8 cellular contexts compared by ENCODE assay signal in genomic region chr7:44846390-44846789, GRCh38. TPM values are rescaled to one million over a fixed set of nuclear protein-coding genes. Genes with fewer than 3 reads are reported as not detected.
DNase-seq lines count a peak whose midpoint lies in the region; ATAC-seq and TF ChIP-seq lines count a peak whose summit lies in the region.
"Not testable (repeated sequence)": the region's sequence is repeated elsewhere in the genome, so short reads cannot be mapped to it uniquely, and the experiment has no call there.

No MANE protein-coding gene starts in this region.

- peak overlapping the region; percentile 96 to 99 (median 97) for H3K4me3 Mint-ChIP-seq in CD4-positive, CD25-positive, alpha-beta regulatory T cell
- H3K4me3 Mint-ChIP-seq in neural progenitor cell = peak overlapping the region; percentile 99

- H3K79me2 ChIP-seq in neural progenitor cell (ENCODE audit: low read depth) = peaks cover 72% of the 10 kb centered on the region

- H3K4me1 ChIP-seq in CD4-positive, CD25-positive, alpha-beta regulatory T cell (ENCODE audit: control insufficient read depth, insufficient read depth, low read length, poor library complexity, severe bottlenecking) = peaks cover 32% of the 10 kb centered on the region
- not testable (repeated sequence) for H3K4me1 ChIP-seq in iPS-20b (ENCODE audit: insufficient read depth, low read length)
- peaks cover 17% of the 10 kb centered on the region for H3K4me1 ChIP-seq in neural progenitor cell
- H3K4me1 ChIP-seq in stomach = peaks cover 13 to 64% (median 39%) of the 10 kb centered on the region in 4 donors

- 21 to 45% (median 34%) methylated on average over 11 of the region's 11 CpGs for WGBS in stomach, 5 donors

- H3K4me3 ChIP-seq in CD4-positive, CD25-positive, alpha-beta regulatory T cell (ENCODE audit: low read depth, low read length) = peak overlapping the region; percentile 91
- H3K4me3 ChIP-seq in Jurkat, Clone E6-1 (ENCODE audit: low read length) = peak overlapping the region; percentile 91
- H3K4me3 ChIP-seq in iPS-20b (ENCODE audit: low read length) (peak overlapping the region; percentile 99), neural progenitor cell (peak overlapping the region; percentile 81), stomach (peak overlapping the region; percentile 54 to 84 (median 67))

- not testable (repeated sequence) for H3K27me3 ChIP-seq in CD4-positive, CD25-positive, alpha-beta regulatory T cell (ENCODE audit: control insufficient read depth, insufficient read depth, low read length); iPS-20b (ENCODE audit: insufficient read depth, low read length); neural progenitor cell; stomach

- H3K9ac ChIP-seq in iPS-20b (ENCODE audit: low read depth, low read length) (peak overlapping the region; percentile 98; the same call in 1 of the 2 replicates), neural progenitor cell (peak overlapping the region; percentile 92)

- H3K9me3 ChIP-seq in CD4-positive, CD25-positive, alpha-beta regulatory T cell (ENCODE audit: control insufficient read depth in 2 of 2, low read length in 2 of 2); iPS-20b (ENCODE audit: insufficient read depth, low read depth, low read length); neural progenitor cell (ENCODE audit: low read depth); stomach: not testable (repeated sequence)

- not testable (repeated sequence) for H2AFZ ChIP-seq in neural progenitor cell (replicated peaks)

- TF ChIP-seq CTCF in neural progenitor cell (IDR thresholded peaks at IDR 0.05); stomach (IDR thresholded peaks at IDR 0.05): not testable (repeated sequence)

- peaks cover 62% of the 10 kb centered on the region for H4K20me1 ChIP-seq in neural progenitor cell (ENCODE audit: low read depth)

- H3K36me3 Mint-ChIP-seq in CD4-positive, CD25-positive, alpha-beta regulatory T cell = peaks cover 11% of the 10 kb centered on the region
- peaks cover 40 to 49% of the 10 kb centered on the region in 2 donors for H3K36me3 Mint-ChIP-seq in activated naive CD4-positive, alpha-beta T cell treated with anti-CD3 and anti-CD28 coated beads, Interleukin-2, amount 50 U/mL, for 72 hours
- peaks cover 13% of the 10 kb centered on the region for H3K36me3 Mint-ChIP-seq in neural progenitor cell

- peak overlapping the region; percentile 97 to 98 (median 98) for H3K27ac Mint-ChIP-seq in CD4-positive, CD25-positive, alpha-beta regulatory T cell
- peak overlapping the region; percentile 97 to 99 for H3K27ac Mint-ChIP-seq in activated naive CD4-positive, alpha-beta T cell treated with anti-CD3 and anti-CD28 coated beads, Interleukin-2, amount 50 U/mL, for 72 hours
- not testable (repeated sequence) for H3K27ac Mint-ChIP-seq in neural progenitor cell

- DNase-seq in CD4-positive, CD25-positive, alpha-beta regulatory T cell = peak in 1 of 3 donors; percentile 41
- DNase-seq in Jurkat, Clone E6-1 (ENCODE audit: low read depth, low spot score); activated naive CD4-positive, alpha-beta T cell treated with anti-CD3 and anti-CD28 coated beads, Interleukin-2, amount 50 U/mL, for 72 hours (ENCODE audit: low spot score in 2 of 2); neural progenitor cell (ENCODE audit: low spot score); stomach: not testable (repeated sequence)
- peak in 3 of 5 experiments; percentile 23 to 44 (median 44) for DNase-seq in T-helper 2 cell
- peak; percentile 8 for DNase-seq in effector CD4-positive, alpha-beta T cell

- peak overlapping the region; percentile 98 for H3K27ac ChIP-seq in CD4-positive, CD25-positive, alpha-beta regulatory T cell (ENCODE audit: insufficient read depth, low read length, poor library complexity, severe bottlenecking)
- not testable (repeated sequence) for H3K27ac ChIP-seq in iPS-20b (ENCODE audit: low read length); neural progenitor cell
- peak overlapping the region in 4 of 5 donors; percentile 93 to 99 (median 95) for H3K27ac ChIP-seq in stomach

- intact Hi-C loops in stomach (cut with DNase I; ENCODE audit: low total_unique reads) = not testable (repeated sequence)

- H3F3A ChIP-seq in neural progenitor cell (ENCODE audit: low read depth) = peaks cover 35% of the 10 kb centered on the region

- not testable (repeated sequence) for H3K9me3 Mint-ChIP-seq in CD4-positive, CD25-positive, alpha-beta regulatory T cell; activated naive CD4-positive, alpha-beta T cell treated with anti-CD3 and anti-CD28 coated beads, Interleukin-2, amount 50 U/mL, for 72 hours; neural progenitor cell

- not testable (repeated sequence) for TF ChIP-seq POLR2A in stomach (IDR thresholded peaks at IDR 0.05)

- H3K4me2 ChIP-seq in neural progenitor cell = peak overlapping the region; percentile 86

- not testable (repeated sequence) for H3K27me3 Mint-ChIP-seq in CD4-positive, CD25-positive, alpha-beta regulatory T cell; neural progenitor cell (ENCODE audit: insufficient read depth, low read depth)

- not testable (repeated sequence) for ATAC-seq in CD4-positive, CD25-positive, alpha-beta regulatory T cell (ENCODE audit: low read depth in 2 of 2); activated naive CD4-positive, alpha-beta T cell treated with anti-CD3 and anti-CD28 coated beads, Interleukin-2, amount 50 U/mL, for 72 hours

- peaks cover 29 to 57% (median 43%) of the 10 kb centered on the region in 4 donors for H3K4me1 Mint-ChIP-seq in CD4-positive, CD25-positive, alpha-beta regulatory T cell
- H3K4me1 Mint-ChIP-seq in neural progenitor cell = peaks cover 21% of the 10 kb centered on the region

- peaks cover 12% of the 10 kb centered on the region for H3K36me3 ChIP-seq in CD4-positive, CD25-positive, alpha-beta regulatory T cell (ENCODE audit: control insufficient read depth, insufficient read depth, low read length)
- H3K36me3 ChIP-seq in iPS-20b (ENCODE audit: insufficient read depth, low read depth, low read length) (peaks cover 13% of the 10 kb centered on the region), neural progenitor cell (peaks cover 17% of the 10 kb centered on the region), stomach (peaks cover 0 to 14% (median 6%) of the 10 kb centered on the region in 4 donors)

- not testable (repeated sequence) for TF ChIP-seq EP300 in stomach (IDR thresholded peaks at IDR 0.05)

RNA-seq across cellular contexts. Expression of gene H2AZ2, which starts 1.5 kb away (rescaled TPM):
- total RNA-seq in CD4-positive, CD25-positive, alpha-beta regulatory T cell = 186 TPM
- 100 to 1,000 TPM; 250 to 315 (median 275) TPM for polyA plus RNA-seq in CD4-positive, CD25-positive, alpha-beta regulatory T cell
- 360 TPM for polyA plus RNA-seq in Jurkat, Clone E6-1 (2012; ENCODE audit: insufficient read depth, insufficient read length)
- 100 to 1,000 TPM; 264 to 330 TPM for total RNA-seq in activated naive CD4-positive, alpha-beta T cell treated with anti-CD3 and anti-CD28 coated beads, Interleukin-2, amount 50 U/mL, for 72 hours
- total RNA-seq in neural progenitor cell (ENCODE audit: low replicate concordance) (439 and 462 TPM in 2 replicates), stomach (100 to 1,000 TPM in 3 of 5 donors, 10 to 100 TPM in 2; 32.4 to 194 (median 139) TPM)
- polyA plus RNA-seq in stomach = 100 to 1,000 TPM in 1 of 3 donors, 10 to 100 TPM in 2; 85.7 to 111 (median 98.0) TPM

RNA-seq across cellular contexts. Expression of gene PURB, which starts 38.9 kb away (rescaled TPM):
- 29.9 TPM for total RNA-seq in CD4-positive, CD25-positive, alpha-beta regulatory T cell
- polyA plus RNA-seq in CD4-positive, CD25-positive, alpha-beta regulatory T cell = 1 to 10 TPM; 1.1 to 2.5 (median 1.9) TPM
- polyA plus RNA-seq in Jurkat, Clone E6-1 (2012; ENCODE audit: insufficient read depth, insufficient read length) = 14.1 TPM
- 10 to 100 TPM; 18.0 to 22.0 TPM for total RNA-seq in activated naive CD4-positive, alpha-beta T cell treated with anti-CD3 and anti-CD28 coated beads, Interleukin-2, amount 50 U/mL, for 72 hours
- total RNA-seq in neural progenitor cell (ENCODE audit: low replicate concordance) (18.5 and 26.5 TPM in 2 replicates), stomach (10 to 100 TPM in 4 of 5 donors, 1 to 10 TPM in 1; 8.7 to 58.7 (median 20.4) TPM)
- 1 to 10 TPM; 4.7 to 6.8 (median 5.2) TPM for polyA plus RNA-seq in stomach

RNA-seq across cellular contexts. Expression of gene PPIA, which starts 49.9 kb away (rescaled TPM):
- total RNA-seq in CD4-positive, CD25-positive, alpha-beta regulatory T cell = 670 TPM
- polyA plus RNA-seq in CD4-positive, CD25-positive, alpha-beta regulatory T cell = 1,000 to 10,000 TPM; 4,149 to 4,426 (median 4,258) TPM
- 2,912 TPM for polyA plus RNA-seq in Jurkat, Clone E6-1 (2012; ENCODE audit: insufficient read depth, insufficient read length)
- total RNA-seq in activated naive CD4-positive, alpha-beta T cell treated with anti-CD3 and anti-CD28 coated beads, Interleukin-2, amount 50 U/mL, for 72 hours = 1,000 to 10,000 TPM; 2,757 to 2,768 TPM
- total RNA-seq in neural progenitor cell (ENCODE audit: low replicate concordance) = 2,768 and 2,932 TPM in 2 replicates
- total RNA-seq in stomach = 1,000 to 10,000 TPM in 1 of 5 donors, 100 to 1,000 TPM in 4; 218 to 1,275 (median 564) TPM
- 1,000 to 10,000 TPM; 2,273 to 3,648 (median 2,820) TPM for polyA plus RNA-seq in stomach
